Comparison of ENCODE assay signal across 26 cellular contexts in genomic region chr2:14702258-14702657, GRCh38.
"Had no signal": no experiment of that assay in that cellular context is flagged by ENCODE, and none has a peak within 500 bp of the region (broad histone marks: within the 10 kb centered on the region; RNA-seq: fewer than 3 reads in every experiment).

No MANE protein-coding gene starts in this region.

- H3K27me3 ChIP-seq: body of pancreas, dorsolateral prefrontal cortex, heart right ventricle, left lung, right lobe of liver, testis, transverse colon had no signal

- H3K4me3 Mint-ChIP-seq: activated naive CD8-positive, alpha-beta T cell; nephron had no signal

- H3K4me3 ChIP-seq: body of pancreas, coronary artery, dorsolateral prefrontal cortex, heart right ventricle, left lung, lower lobe of right lung, mucosa of descending colon, right lobe of liver, skin epidermis, testis, transverse colon had no signal

- ATAC-seq: body of pancreas; heart right ventricle; left lung; lower lobe of right lung; mucosa of descending colon; right lobe of liver; stimulated activated naive CD8-positive, alpha-beta T cell treated with anti-CD3 and anti-CD28 coated beads, Interleukin-15, Interleukin-2, amounts not matched to agents 100 U/mL and 50 U/mL, for 24 hours had no signal

- H3K27ac ChIP-seq: body of pancreas, coronary artery, dorsolateral prefrontal cortex, heart right ventricle, left lung, lower lobe of right lung, right lobe of liver, skin epidermis, testis, transverse colon, VCaP had no signal

- H3K36me3 Mint-ChIP-seq: activated naive CD8-positive, alpha-beta T cell had no signal

- H3K27ac Mint-ChIP-seq: activated naive CD8-positive, alpha-beta T cell; nephron had no signal

- DNase-seq: activated CD4-positive, alpha-beta T cell treated with anti-CD3 and anti-CD28 coated beads for 4 hours; activated CD4-positive, alpha-beta T cell treated with anti-CD3 and anti-CD28 coated beads, Interleukin-2, amount 50 U/mL, for 4 hours; activated effector memory CD4-positive, alpha-beta T cell treated with Interleukin-2 at 50 U/mL for 16 hours; activated naive CD4-positive, alpha-beta T cell treated with Interleukin-2 at 50 U/mL for 16 hours; activated T-cell treated with anti-CD3 and anti-CD28 coated beads for 4 hours; anterior cingulate cortex; body of pancreas; dorsolateral prefrontal cortex; effector memory CD4-positive, alpha-beta T cell; erythroblast; foreskin melanocyte; heart right ventricle; left lung; lower lobe of right lung; mucosa of descending colon; right lobe of liver; stimulated activated CD4-positive, alpha-beta T cell treated with anti-CD3 and anti-CD28 coated beads, Interleukin-12 subunit alpha, Interleukin-12 subunit beta, amount 100 ng/mL, for 4 hours; stimulated activated CD4-positive, alpha-beta T cell treated with anti-CD3 and anti-CD28 coated beads, Interleukin-4, amount 100 ng/mL, for 1 hour; stimulated activated naive CD8-positive, alpha-beta T cell treated with anti-CD3 and anti-CD28 coated beads, Interleukin-15, Interleukin-2, amounts not matched to agents 100 U/mL and 50 U/mL, for 24 hours; testis; transverse colon had no signal

- H3K9me3 ChIP-seq: body of pancreas, heart right ventricle, left lung, lower lobe of right lung, mucosa of descending colon, right lobe of liver, testis, transverse colon had no signal

- H3K4me1 ChIP-seq: body of pancreas, heart right ventricle, left lung, lower lobe of right lung, right lobe of liver, testis, transverse colon had no signal

- H3K36me3 ChIP-seq: heart right ventricle, left lung, lower lobe of right lung, right lobe of liver, transverse colon had no signal

- H3K4me1 Mint-ChIP-seq: nephron had no signal

- H3K9me3 Mint-ChIP-seq: nephron had no signal
